13 cellular contexts compared by ENCODE assay signal in genomic region chr20:25040438-25040831, GRCh38. TPM values are rescaled to one million over a fixed set of nuclear protein-coding genes. Genes with fewer than 3 reads are reported as not detected.
DNase-seq lines count a peak whose midpoint lies in the region; ATAC-seq, FAIRE-seq and TF ChIP-seq lines count a peak whose summit lies in the region.
"Had no signal": no experiment of that assay in that cellular context is flagged by ENCODE, and none has a peak within 500 bp of the region (broad histone marks: within the 10 kb centered on the region; RNA-seq: fewer than 3 reads in every experiment).

No MANE protein-coding gene starts in this region.

- H3K4me3 ChIP-seq in AG10803 (ENCODE audit: low read length) (no peak overlapping the region), fibroblast of pulmonary artery (replicated peaks; ENCODE audit: low read depth, low read length) (no peak overlapping the region), pancreas (no peak overlapping the region)

- H3K4me1 Mint-ChIP-seq in activated CD8-positive, alpha-beta memory T cell treated with anti-CD3 and anti-CD28 coated beads, Interleukin-2, amount 10 ng/mL, durations not matched to agents 7 days and 5 days: peaks cover 52% of the 10 kb centered on the region

- no peak for FAIRE-seq in pancreas (lab: Jason Lieb, UNC)

- H3K27ac ChIP-seq in RWPE1 (peak overlapping the region; percentile 88), pancreas (peak overlapping the region; percentile 54 to 82 (median 72))

- peaks cover 58 to 86% (median 83%) of the 10 kb centered on the region in 3 donors for H3K4me1 ChIP-seq in pancreas

- H3K36me3 ChIP-seq in pancreas: no peaks in the 10 kb centered on the region

- H3K27ac Mint-ChIP-seq in activated CD8-positive, alpha-beta memory T cell treated with anti-CD3 and anti-CD28 coated beads, Interleukin-2, amount 10 ng/mL, durations not matched to agents 7 days and 5 days: no peak overlapping the region
- H3K27ac Mint-ChIP-seq: dendritic cell treated with granulocyte-macrophage colony-stimulating factor and Interleukin-4, amounts not matched to agents 40 ng/mL and 50 ng/mL, for 4 days; WTC11 had no signal

- WGBS in pancreas, 2 donors: 5 to 10% methylated on average over 6 of the region's 6 CpGs

- DNase-seq in AG10803 (ENCODE audit: low read depth) (peak; percentile 86), RWPE1 (ENCODE audit: low spot score) (no peak), fibroblast of pulmonary artery (ENCODE audit: low read depth) (peak; percentile 85), pancreas (peak in 4 of 6 donors; percentile 50 to 58 (median 57)), GM13977 (ENCODE audit: low spot score) (no peak)
- no peak for DNase-seq in activated CD8-positive, alpha-beta memory T cell treated with anti-CD3 and anti-CD28 coated beads, Interleukin-2, amount 10 ng/mL, durations not matched to agents 7 days and 5 days
- DNase-seq: NCI-H510A; stimulated activated naive CD8-positive, alpha-beta T cell treated with anti-CD3 and anti-CD28 coated beads, Interleukin-15, Interleukin-2, amounts not matched to agents 100 U/mL and 50 U/mL, for 24 hours had no signal

- H3K9me3 Mint-ChIP-seq in activated CD8-positive, alpha-beta memory T cell treated with anti-CD3 and anti-CD28 coated beads, Interleukin-2, amount 10 ng/mL, durations not matched to agents 7 days and 5 days (ENCODE audit: low read depth): no peaks in the 10 kb centered on the region
- H3K9me3 Mint-ChIP-seq: dendritic cell treated with granulocyte-macrophage colony-stimulating factor and Interleukin-4, amounts not matched to agents 40 ng/mL and 50 ng/mL, for 4 days; WTC11 had no signal

- no peaks in the 10 kb centered on the region for H3K27me3 ChIP-seq in pancreas

- no peak overlapping the region for H3K4me3 Mint-ChIP-seq in activated CD8-positive, alpha-beta memory T cell treated with anti-CD3 and anti-CD28 coated beads, Interleukin-2, amount 10 ng/mL, durations not matched to agents 7 days and 5 days
- H3K4me3 Mint-ChIP-seq: dendritic cell treated with granulocyte-macrophage colony-stimulating factor and Interleukin-4, amounts not matched to agents 40 ng/mL and 50 ng/mL, for 4 days; WTC11 had no signal

- no peaks in the 10 kb centered on the region for H3K36me3 Mint-ChIP-seq in activated CD8-positive, alpha-beta memory T cell treated with anti-CD3 and anti-CD28 coated beads, Interleukin-2, amount 10 ng/mL, durations not matched to agents 7 days and 5 days
- H3K36me3 Mint-ChIP-seq: WTC11 had no signal

- ATAC-seq in pancreas (peak; percentile 24 to 52 (median 40)), HG03469 (IDR thresholded peaks at IDR 0.05; ENCODE audit: unreplicated experiment) (no peak), HG03354 (IDR thresholded peaks at IDR 0.05; ENCODE audit: poor library complexity, severe bottlenecking, unreplicated experiment) (no peak)
- ATAC-seq in activated CD8-positive, alpha-beta memory T cell treated with anti-CD3 and anti-CD28 coated beads, Interleukin-2, amount 10 ng/mL, durations not matched to agents 7 days and 5 days: no peak
- ATAC-seq: stimulated activated naive CD8-positive, alpha-beta T cell treated with anti-CD3 and anti-CD28 coated beads, Interleukin-15, Interleukin-2, amounts not matched to agents 100 U/mL and 50 U/mL, for 24 hours; WTC11 had no signal

- CTCF ChIA-PET in RWPE1 (lab: Yijun Ruan, JAX): no interaction called here
- CTCF ChIA-PET in activated CD8-positive, alpha-beta memory T cell treated with anti-CD3 and anti-CD28 coated beads, Interleukin-2, amount 10 ng/mL, durations not matched to agents 7 days and 5 days (lab: Charles Lee): no interaction called here

- intact Hi-C loops in pancreas (cut with DNase I): no loop called here

- no peaks in the 10 kb centered on the region for H3K9me3 ChIP-seq in pancreas

- H3K27me3 Mint-ChIP-seq in activated CD8-positive, alpha-beta memory T cell treated with anti-CD3 and anti-CD28 coated beads, Interleukin-2, amount 10 ng/mL, durations not matched to agents 7 days and 5 days: no peaks in the 10 kb centered on the region
- H3K27me3 Mint-ChIP-seq: dendritic cell treated with granulocyte-macrophage colony-stimulating factor and Interleukin-4, amounts not matched to agents 40 ng/mL and 50 ng/mL, for 4 days had no signal

- in situ Hi-C loops in GM13977 (cut with MboI; ENCODE audit: low pct_unique_long_range_greater_than_20kb, low sequenced_read_pairs, unreplicated experiment): no loop called here

- no peak for TF ChIP-seq CTCF in AG10803 (conservative IDR thresholded peaks at IDR 0.05; ENCODE audit: low read length)
- TF ChIP-seq CTCF in RWPE1 (conservative IDR thresholded peaks at IDR 0.05; ENCODE audit: low read depth): no peak
- no peak for TF ChIP-seq CTCF in fibroblast of pulmonary artery (IDR thresholded peaks at IDR 0.05; ENCODE audit: low read length, missing control alignments)
- TF ChIP-seq CTCF in pancreas (IDR thresholded peaks at IDR 0.05): no peak
- TF ChIP-seq CTCF in GM13977 (IDR thresholded peaks at IDR 0.05; ENCODE audit: extremely low read depth, insufficient read depth, missing control alignments): no peak

- POLR2A ChIA-PET in RWPE1 (lab: Yijun Ruan, JAX; ENCODE audit: low non-redundant PET): no interaction called here

RNA-seq across cellular contexts. Expression of gene ACSS1, which starts 17.5 kb away (rescaled TPM):
- total RNA-seq in pancreas: 10 to 100 TPM; 30.4 to 47.2 (median 36.0) TPM
- polyA plus RNA-seq in pancreas: 10 to 100 TPM; 34.6 to 43.7 TPM
- 10 to 100 TPM; 44.4 TPM for total RNA-seq in activated CD8-positive, alpha-beta memory T cell treated with anti-CD3 and anti-CD28 coated beads, Interleukin-2, amount 10 ng/mL, durations not matched to agents 7 days and 5 days
- polyA plus RNA-seq: neural cell had no signal

RNA-seq across cellular contexts. Expression of gene VSX1, which starts 41.5 kb away (rescaled TPM):
- total RNA-seq in pancreas: under 1 TPM; 0.13 to 0.31 (median 0.23) TPM
- under 1 TPM; 0.08 to 0.77 TPM for polyA plus RNA-seq in pancreas
- not detected for total RNA-seq in activated CD8-positive, alpha-beta memory T cell treated with anti-CD3 and anti-CD28 coated beads, Interleukin-2, amount 10 ng/mL, durations not matched to agents 7 days and 5 days
- total RNA-seq: WTC11 had no signal
- polyA plus RNA-seq: neural cell had no signal

RNA-seq across cellular contexts. Expression of gene APMAP, which starts 47.9 kb away (rescaled TPM):
- total RNA-seq in pancreas: 10 to 100 TPM; 20.8 to 39.2 (median 28.4) TPM
- 10 to 100 TPM; 22.9 to 47.8 TPM for polyA plus RNA-seq in pancreas
- 10 to 100 TPM; 47.5 to 56.0 TPM for total RNA-seq in activated CD8-positive, alpha-beta memory T cell treated with anti-CD3 and anti-CD28 coated beads, Interleukin-2, amount 10 ng/mL, durations not matched to agents 7 days and 5 days

Comparison
In these comparisons a context has a peak if more than half of its experiments do, and no peak if none do; other contexts are left out.
1. DNase-seq: peak in AG10803 (single experiment), fibroblast of pulmonary artery (single experiment) and pancreas (4 of 6); none in RWPE1 (single experiment), GM13977 (single experiment) and activated CD8-positive, alpha-beta memory T cell treated with anti-CD3 and anti-CD28 coated beads, Interleukin-2, amount 10 ng/mL, durations not matched to agents 7 days and 5 days (single experiment).
2. ATAC-seq: peak in pancreas (4 of 4); none in HG03469 (single experiment), HG03354 (single experiment) and activated CD8-positive, alpha-beta memory T cell treated with anti-CD3 and anti-CD28 coated beads, Interleukin-2, amount 10 ng/mL, durations not matched to agents 7 days and 5 days (single experiment).